ENCODE assay signal across 7 cellular contexts in the genomic region with DNA sequence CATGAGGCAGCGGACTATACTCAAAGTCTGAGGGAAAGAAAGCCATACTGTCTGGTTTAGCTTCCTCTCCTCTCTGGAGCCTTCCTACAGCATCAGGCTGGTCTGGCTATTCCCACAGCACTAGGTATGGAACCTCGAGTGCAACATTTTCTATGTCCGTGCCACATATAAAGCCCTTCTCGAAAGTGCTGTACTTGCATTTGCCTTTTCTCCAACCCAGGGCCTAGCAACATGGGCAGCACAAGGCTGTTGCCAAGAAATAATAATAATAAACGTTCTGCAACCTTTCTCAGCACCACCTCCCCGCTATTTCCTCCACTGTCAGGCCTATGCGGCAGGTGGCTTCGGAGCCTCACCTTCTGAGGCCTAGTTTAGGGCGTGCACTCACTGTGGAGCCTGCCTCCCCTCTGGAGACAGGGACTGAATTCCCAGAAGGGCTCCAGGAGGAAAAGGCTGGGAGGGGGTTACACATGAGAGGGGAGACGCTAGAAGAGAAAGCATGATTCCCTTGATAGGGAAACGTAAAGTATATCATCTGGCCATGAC. TPM values are rescaled to one million over a fixed set of nuclear protein-coding genes. Genes with fewer than 3 reads are reported as not detected.
DNase-seq lines count a peak whose midpoint lies in the region; ATAC-seq and TF ChIP-seq lines count a peak whose summit lies in the region.

No MANE protein-coding gene starts in this region.

- H3K36me3 ChIP-seq in PC-9 (ENCODE audit: low read depth), result peaks cover 43% of the 10 kb centered on the region
- peaks cover 46% of the 10 kb centered on the region for H3K36me3 ChIP-seq in endodermal cell (ENCODE audit: control insufficient read depth, insufficient read depth, low read length)

- peaks cover 39% of the 10 kb centered on the region for H3K36me3 Mint-ChIP-seq in endodermal cell (ENCODE audit: low read depth)
- peaks cover 49% of the 10 kb centered on the region for H3K36me3 Mint-ChIP-seq in nephron progenitor cell (ENCODE audit: low read depth)

- H3K4me3 ChIP-seq in PC-9, result peak overlapping the region; percentile 93
- H3K4me3 ChIP-seq in endodermal cell (ENCODE audit: low read length), result peak overlapping the region; percentile 98

- no peaks in the 10 kb centered on the region for H3K9me3 Mint-ChIP-seq in endodermal cell
- H3K9me3 Mint-ChIP-seq in nephron progenitor cell, result no peaks in the 10 kb centered on the region

- WGBS in endodermal cell (ENCODE audit: insufficient coverage in 1 of 2, insufficient read length in 1 of 2), 2 experiments, result 24 to 43% methylated on average over 6 to 11 of the region's 11 CpGs

- H3K27me3 Mint-ChIP-seq in endodermal cell (ENCODE audit: insufficient read depth), result no peaks in the 10 kb centered on the region
- no peaks in the 10 kb centered on the region for H3K27me3 Mint-ChIP-seq in nephron progenitor cell (ENCODE audit: low read depth, poor library complexity)

- CTCF ChIA-PET in PC-9 (lab: Charles Lee), result interaction anchor here (0.6 kb wide), 2 partner anchors 10 to 12 kb away, joined by 8 to 12 read pairs; no protein-coding TSS in a partner anchor
- CTCF ChIA-PET in GM10248 (lab: Yijun Ruan, JAX), result interaction anchor here (1.8 to 4.0 kb wide), 2 partner anchors 10 to 57 kb away, joined by 4 to 18 read pairs; no protein-coding TSS in a partner anchor

- 0 out of 2 replicates have a peak, but pooled peaks cover 3% of the 10 kb centered on the region for H3K9me2 ChIP-seq in PC-9 (ENCODE audit: insufficient read depth)

- peak overlapping the region; percentile 98 for H3K4me3 Mint-ChIP-seq in endodermal cell
- peak overlapping the region; percentile 98 for H3K4me3 Mint-ChIP-seq in nephron progenitor cell

- H3K79me2 ChIP-seq in PC-9 (ENCODE audit: low read depth), result peaks cover 42% of the 10 kb centered on the region

- no TSS peak for BruUV-seq in PC-9 (replicated peaks; lab: Mats Ljungman, UMichigan)

- peak overlapping the region; percentile 97 for H2AFZ ChIP-seq in PC-9

- peaks cover 5% of the 10 kb centered on the region; the same call in 1 of the 2 replicates for H3F3A ChIP-seq in PC-9 (ENCODE audit: insufficient read depth, low read depth)

- DNase-seq in PC-9, result no peak
- DNase-seq in endodermal cell, result no peak
- no peak for DNase-seq in nephron progenitor cell
- no peak for DNase-seq in GM10248 (ENCODE audit: extremely low spot score)
- no peak for DNase-seq in erythroblast (lab: John Stamatoyannopoulos, UW)

- POLR2A ChIA-PET in PC-9 (lab: Charles Lee; ENCODE audit: unreplicated experiment), result interaction anchor here (0.6 kb wide), 1 partner anchor 892 kb away, joined by 4 read pairs; no protein-coding TSS in a partner anchor
- POLR2A ChIA-PET in GM10248 (lab: Yijun Ruan, JAX), result interaction anchor here (0.6 to 1.1 kb wide), 2 partner anchors 10 to 27 kb away, joined by 3 to 4 read pairs; no protein-coding TSS in a partner anchor

- H3K4me1 Mint-ChIP-seq in endodermal cell (peaks cover 9% of the 10 kb centered on the region), nephron progenitor cell (peaks cover 25% of the 10 kb centered on the region)

- H3K9ac ChIP-seq in endodermal cell (ENCODE audit: extremely low read depth, low read length, poor library complexity, severe bottlenecking), result peak overlapping the region; percentile 60

- ATAC-seq in GM18873 (IDR thresholded peaks at IDR 0.05; ENCODE audit: low FRiP score, unreplicated experiment) (peak; percentile 15), HG02885 (IDR thresholded peaks at IDR 0.05; ENCODE audit: poor library complexity, unreplicated experiment) (peak; percentile 24)

- no peaks in the 10 kb centered on the region for H3K27me3 ChIP-seq in PC-9 (ENCODE audit: insufficient read depth, low read depth)
- H3K27me3 ChIP-seq in endodermal cell (ENCODE audit: control insufficient read depth, insufficient read depth, low read length, poor library complexity, severe bottlenecking), result no peaks in the 10 kb centered on the region

- H3K9me3 ChIP-seq in PC-9 (ENCODE audit: insufficient read depth, low read depth) (no peaks in the 10 kb centered on the region), endodermal cell (ENCODE audit: control insufficient read depth, low read length) (no peaks in the 10 kb centered on the region)

- TF ChIP-seq CTCF in PC-9 (conservative IDR thresholded peaks at IDR 0.05) (no peak), endodermal cell (conservative IDR thresholded peaks at IDR 0.05) (no peak), nephron progenitor cell (IDR thresholded peaks at IDR 0.05) (no peak), GM10248 (IDR thresholded peaks at IDR 0.05; ENCODE audit: control extremely low read depth, extremely low read depth, low read depth, missing control alignments) (no peak)

- peak overlapping the region; percentile 78 for H3K27ac Mint-ChIP-seq in endodermal cell
- no peak overlapping the region for H3K27ac Mint-ChIP-seq in nephron progenitor cell

- H3K4me1 ChIP-seq in PC-9 (replicated peaks; ENCODE audit: insufficient read depth) (peaks cover 18% of the 10 kb centered on the region), endodermal cell (ENCODE audit: control insufficient read depth, insufficient read depth, low read length) (no peaks in the 10 kb centered on the region)

- no peak for TF ChIP-seq POLR2A in erythroblast (IDR thresholded peaks at IDR 0.05; ENCODE audit: low read length)

- peak overlapping the region; percentile 59 for H3K27ac ChIP-seq in PC-9
- no peak overlapping the region for H3K27ac ChIP-seq in endodermal cell (ENCODE audit: low read depth, low read length)

- H3K4me2 ChIP-seq in PC-9, result peak overlapping the region; percentile 98

- peaks cover 48% of the 10 kb centered on the region for H4K20me1 ChIP-seq in PC-9 (ENCODE audit: insufficient read depth)

- intact Hi-C loops in PC-9 (cut with micrococcal nuclease; ENCODE audit: unreplicated experiment), result loop anchor here (1.0 to 5.0 kb wide), 4 partner anchors 256 to 955 kb away; a partner anchor contains a TSS

RNA-seq across cellular contexts. Expression of a gene that starts 0.7 kb away (rescaled TPM):
- total RNA-seq in PC-9 (2021), result 81.8 and 82.0 TPM in 2 replicates
- total RNA-seq in endodermal cell, result 10 to 100 TPM; 22.1 to 28.6 TPM
- polyA plus RNA-seq in endodermal cell (2013, experiment 1 of 2), result 32.9 TPM
- 28.4 TPM for polyA plus RNA-seq in endodermal cell (2013, experiment 2 of 2)
